ENCODE assay signal across 17 cellular contexts in the genomic region with DNA sequence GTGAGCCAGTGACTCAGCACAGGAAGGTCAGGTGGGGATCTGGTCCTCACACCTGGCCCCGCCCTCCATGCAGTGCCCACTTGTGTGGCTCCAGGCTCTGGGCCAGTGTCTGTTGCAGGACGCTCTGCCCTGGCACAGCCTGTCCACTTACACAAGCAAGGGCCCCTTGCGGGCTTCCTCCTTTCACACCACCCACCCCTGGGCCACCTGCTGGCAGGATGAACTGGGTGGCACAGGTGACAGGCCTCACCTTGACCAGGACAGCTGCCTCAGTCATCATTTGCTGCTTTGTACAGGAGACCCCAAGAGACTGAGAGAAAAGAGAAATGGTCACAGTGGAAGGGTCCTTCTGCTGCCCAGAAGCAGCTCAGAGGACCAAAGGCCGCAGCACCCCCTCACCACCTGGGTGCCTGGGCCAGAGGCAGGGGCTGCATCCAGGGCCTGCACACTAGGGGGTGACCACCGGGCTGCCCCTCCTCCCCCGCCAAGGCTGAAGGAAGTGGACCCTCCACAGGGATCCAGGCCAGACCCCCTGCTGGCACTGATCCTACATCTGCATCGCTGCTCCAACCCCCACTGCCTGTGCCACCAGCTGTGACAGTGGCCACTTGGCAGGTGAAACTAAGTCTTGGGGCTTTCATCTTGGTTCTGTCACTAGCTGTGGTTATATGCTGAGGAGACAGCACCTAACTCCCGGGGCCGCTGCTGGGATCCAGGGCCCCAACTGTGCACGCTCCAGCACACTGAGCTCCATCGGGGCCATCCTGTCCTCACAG.
DNase-seq lines count a peak whose midpoint lies in the region; ATAC-seq and TF ChIP-seq lines count a peak whose summit lies in the region.
"Had no signal": no experiment of that assay in that cellular context is flagged by ENCODE, and none has a peak within 500 bp of the region (broad histone marks: within the 10 kb centered on the region; RNA-seq: fewer than 3 reads in every experiment).

No MANE protein-coding gene starts in this region.

- peak; percentile 8 for DNase-seq in activated CD8-positive, alpha-beta memory T cell treated with anti-CD3 and anti-CD28 coated beads, Interleukin-2, amount 10 ng/mL, durations not matched to agents 7 days and 5 days
- no peak for DNase-seq in activated CD8-positive, alpha-beta memory T cell treated with anti-CD3 and anti-CD28 coated beads, Interleukin-2, amount 50 U/mL, for 4 hours
- peak; percentile 38 for DNase-seq in coronary artery (ENCODE audit: low spot score)
- DNase-seq in osteocyte (ENCODE audit: extremely low spot score, unreplicated experiment) = peak; percentile 80
- DNase-seq in vagina (ENCODE audit: extremely low spot score in 2 of 2) = peak; percentile 76 to 88
- DNase-seq in HuH-7 (ENCODE audit: low spot score) = no peak
- no peak for DNase-seq in Ammon's horn (ENCODE audit: low spot score)
- DNase-seq: AML-193; CD4-positive, CD25-positive, alpha-beta regulatory T cell; DMS53; H9; IMR-90 had no signal

- no peak overlapping the region for H3K4me3 ChIP-seq in coronary artery
- H3K4me3 ChIP-seq in vagina = no peak overlapping the region
- H3K4me3 ChIP-seq: BLaER1 treated with 17β-estradiol and CSF1 and Interleukin-3, amounts not matched to agents 10 nM and 100 nM; GM12878; GM23338 had no signal

- no peaks in the 10 kb centered on the region for H3K27me3 Mint-ChIP-seq in activated CD8-positive, alpha-beta memory T cell treated with anti-CD3 and anti-CD28 coated beads, Interleukin-2, amount 10 ng/mL, durations not matched to agents 7 days and 5 days
- no peaks in the 10 kb centered on the region for H3K27me3 Mint-ChIP-seq in osteocyte (ENCODE audit: unreplicated experiment)
- H3K27me3 Mint-ChIP-seq: CD4-positive, CD25-positive, alpha-beta regulatory T cell had no signal

- H3K27ac Mint-ChIP-seq in activated CD8-positive, alpha-beta memory T cell treated with anti-CD3 and anti-CD28 coated beads, Interleukin-2, amount 10 ng/mL, durations not matched to agents 7 days and 5 days = no peak overlapping the region
- H3K27ac Mint-ChIP-seq in osteocyte (ENCODE audit: unreplicated experiment) = no peak overlapping the region
- H3K27ac Mint-ChIP-seq: CD4-positive, CD25-positive, alpha-beta regulatory T cell; GM23338; H9 had no signal

- no peak for ATAC-seq in activated CD8-positive, alpha-beta memory T cell treated with anti-CD3 and anti-CD28 coated beads, Interleukin-2, amount 10 ng/mL, durations not matched to agents 7 days and 5 days
- no peak for ATAC-seq in GM18858 (IDR thresholded peaks at IDR 0.05; ENCODE audit: unreplicated experiment)
- ATAC-seq: GM12878, GM23338 had no signal

- H3K9me3 Mint-ChIP-seq in activated CD8-positive, alpha-beta memory T cell treated with anti-CD3 and anti-CD28 coated beads, Interleukin-2, amount 10 ng/mL, durations not matched to agents 7 days and 5 days (ENCODE audit: low read depth) = peaks cover 6% of the 10 kb centered on the region
- H3K9me3 Mint-ChIP-seq in osteocyte (ENCODE audit: unreplicated experiment) = peaks cover 33% of the 10 kb centered on the region

- no peak for TF ChIP-seq CTCF in coronary artery (IDR thresholded peaks at IDR 0.05)
- no peak for TF ChIP-seq CTCF in osteocyte (IDR thresholded peaks at IDR 0.05)
- no peak for TF ChIP-seq CTCF in vagina (IDR thresholded peaks at IDR 0.05)

- H3K36me3 ChIP-seq in vagina = no peaks in the 10 kb centered on the region
- H3K36me3 ChIP-seq: BLaER1 treated with 17β-estradiol and CSF1 and Interleukin-3, amounts not matched to agents 10 nM and 100 nM had no signal

- no peaks in the 10 kb centered on the region for H3K4me1 Mint-ChIP-seq in activated CD8-positive, alpha-beta memory T cell treated with anti-CD3 and anti-CD28 coated beads, Interleukin-2, amount 10 ng/mL, durations not matched to agents 7 days and 5 days
- H3K4me1 Mint-ChIP-seq in osteocyte (ENCODE audit: unreplicated experiment) = no peaks in the 10 kb centered on the region
- H3K4me1 Mint-ChIP-seq: GM23338, H9 had no signal

- no peaks in the 10 kb centered on the region for H3K9me3 ChIP-seq in vagina
- H3K9me3 ChIP-seq: BLaER1 treated with 17β-estradiol and CSF1 and Interleukin-3, amounts not matched to agents 10 nM and 100 nM had no signal

- no peaks in the 10 kb centered on the region for H3K27me3 ChIP-seq in vagina
- H3K27me3 ChIP-seq: BLaER1 treated with 17β-estradiol and CSF1 and Interleukin-3, amounts not matched to agents 10 nM and 100 nM had no signal

- CTCF ChIA-PET in activated CD8-positive, alpha-beta memory T cell treated with anti-CD3 and anti-CD28 coated beads, Interleukin-2, amount 10 ng/mL, durations not matched to agents 7 days and 5 days (lab: Charles Lee) = no interaction called here

- no peaks in the 10 kb centered on the region for H3K4me1 ChIP-seq in vagina
- H3K4me1 ChIP-seq: BLaER1 treated with 17β-estradiol and CSF1 and Interleukin-3, amounts not matched to agents 10 nM and 100 nM had no signal

- no peaks in the 10 kb centered on the region for H3K36me3 Mint-ChIP-seq in activated CD8-positive, alpha-beta memory T cell treated with anti-CD3 and anti-CD28 coated beads, Interleukin-2, amount 10 ng/mL, durations not matched to agents 7 days and 5 days
- H3K36me3 Mint-ChIP-seq in osteocyte (ENCODE audit: unreplicated experiment) = no peaks in the 10 kb centered on the region
- H3K36me3 Mint-ChIP-seq: CD4-positive, CD25-positive, alpha-beta regulatory T cell had no signal

- intact Hi-C loops in vagina (cut with DNase I) = no loop called here

- TF ChIP-seq POLR2A in vagina (IDR thresholded peaks at IDR 0.05) = no peak

- no peak overlapping the region for H3K4me3 Mint-ChIP-seq in activated CD8-positive, alpha-beta memory T cell treated with anti-CD3 and anti-CD28 coated beads, Interleukin-2, amount 10 ng/mL, durations not matched to agents 7 days and 5 days
- H3K4me3 Mint-ChIP-seq in osteocyte (ENCODE audit: unreplicated experiment) = no peak overlapping the region
- H3K4me3 Mint-ChIP-seq: CD4-positive, CD25-positive, alpha-beta regulatory T cell; GM23338; H9 had no signal

- H3K27ac ChIP-seq in coronary artery (no peak overlapping the region), vagina (no peak overlapping the region)
- H3K27ac ChIP-seq: 22Rv1; BLaER1 treated with 17β-estradiol and CSF1 and Interleukin-3, amounts not matched to agents 10 nM and 100 nM had no signal

Comparison
In these comparisons a context has a peak if more than half of its experiments do, and no peak if none do; other contexts are left out.
1. DNase-seq: peak in activated CD8-positive, alpha-beta memory T cell treated with anti-CD3 and anti-CD28 coated beads, Interleukin-2, amount 10 ng/mL, durations not matched to agents 7 days and 5 days (single experiment), coronary artery (single experiment), osteocyte (single experiment) and vagina (2 of 2); none in activated CD8-positive, alpha-beta memory T cell treated with anti-CD3 and anti-CD28 coated beads, Interleukin-2, amount 50 U/mL, for 4 hours (single experiment), HuH-7 (single experiment) and Ammon's horn (single experiment).